ENCODE assay signal across 12 cellular contexts in genomic region chr11:71930556-71931244, GRCh38. TPM values are rescaled to one million over a fixed set of nuclear protein-coding genes. Genes with fewer than 3 reads are reported as not detected.
A peak's percentile ranks its signal among the peaks of the same experiment; 100 is the strongest.
DNase-seq lines count a peak whose midpoint lies in the region; ATAC-seq and TF ChIP-seq lines count a peak whose summit lies in the region.
"Had no signal": no experiment of that assay in that cellular context is flagged by ENCODE, and none has a peak within 500 bp of the region (broad histone marks: within the 10 kb centered on the region; RNA-seq: fewer than 3 reads in every experiment).

No MANE protein-coding gene starts in this region.

- BruUV-seq in Panc1 (replicated peaks; lab: Mats Ljungman, UMichigan), result TSS peak; percentile 54

- DNase-seq in activated T-cell treated with anti-CD3 and anti-CD28 coated beads, Interleukin-2, amount 50 U/mL, for 24 hours, result no peak
- DNase-seq in activated T-cell treated with anti-CD3 and anti-CD28 coated beads, Interleukin-2, amount 50 U/mL, for 1 hour, result no peak
- DNase-seq in Panc1 (ENCODE audit: low read depth, low spot score) (no peak), epithelial cell of proximal tubule (ENCODE audit: low read depth) (no peak), NCI-H2081 treated with DMSO at 0.1 percent for 48 hours (lab: John Stamatoyannopoulos, UW) (no peak)
- no peak for DNase-seq in stimulated activated effector memory CD8-positive, alpha-beta T cell treated with anti-CD3 and anti-CD28 coated beads, Interleukin-12 subunit alpha, Interleukin-12 subunit beta, amount 100 ng/mL, for 72 hours (ENCODE audit: low spot score in 2 of 2)
- DNase-seq: NCI-H446 had no signal

- H3K9me3 ChIP-seq in Panc1 (ENCODE audit: control insufficient read depth, insufficient read depth, low read depth, low read length), result no peaks in the 10 kb centered on the region
- H3K9me3 ChIP-seq: vagina had no signal

- peak overlapping the region; percentile 99 for H3K27ac Mint-ChIP-seq in activated T-cell treated with anti-CD3 and anti-CD28 coated beads, Interleukin-2, amount 50 U/mL, for 24 hours
- H3K27ac Mint-ChIP-seq in stimulated activated effector memory CD8-positive, alpha-beta T cell treated with anti-CD3 and anti-CD28 coated beads, Interleukin-12 subunit alpha, Interleukin-12 subunit beta, amount 100 ng/mL, for 72 hours, result peak overlapping the region; percentile 100

- peaks cover 45% of the 10 kb centered on the region for H3K36me3 Mint-ChIP-seq in activated T-cell treated with anti-CD3 and anti-CD28 coated beads, Interleukin-2, amount 50 U/mL, for 24 hours (ENCODE audit: low read depth)
- H3K36me3 Mint-ChIP-seq in stimulated activated effector memory CD8-positive, alpha-beta T cell treated with anti-CD3 and anti-CD28 coated beads, Interleukin-12 subunit alpha, Interleukin-12 subunit beta, amount 100 ng/mL, for 72 hours, result peaks cover 34% of the 10 kb centered on the region

- H3K27me3 Mint-ChIP-seq in activated T-cell treated with anti-CD3 and anti-CD28 coated beads, Interleukin-2, amount 50 U/mL, for 24 hours, result no peaks in the 10 kb centered on the region

- no peak overlapping the region for H3K27ac ChIP-seq in Panc1 (ENCODE audit: low read length)
- H3K27ac ChIP-seq: vagina had no signal

- H3K4me3 ChIP-seq in Panc1 (ENCODE audit: low read depth in 2 of 2, low read length in 2 of 2), result peak overlapping the region in 1 of 2 experiments; percentile 90; a peak in 1 of 4 replicates
- H3K4me3 ChIP-seq in epithelial cell of proximal tubule (ENCODE audit: low read depth, low read length), result peak overlapping the region; percentile 73

- intact Hi-C loops in Panc1 (cut with micrococcal nuclease; ENCODE audit: unreplicated experiment), result no loop called here

- CTCF ChIA-PET in Panc1 (lab: Charles Lee), result interaction anchor here (0.6 to 1.1 kb wide), 2 partner anchors 47 to 51 kb away, joined by 3 to 5 read pairs; no protein-coding TSS in a partner anchor

- POLR2A ChIA-PET in Panc1 (lab: Charles Lee), result no interaction called here

- H3K36me3 ChIP-seq in Panc1 (ENCODE audit: control insufficient read depth, insufficient read depth, low read length), result no peaks in the 10 kb centered on the region; the same call in 1 of the 2 replicates

- ATAC-seq in Panc1 (no peak), HG03442 (IDR thresholded peaks at IDR 0.05; ENCODE audit: unreplicated experiment) (no peak), GM18870 (IDR thresholded peaks at IDR 0.05; ENCODE audit: unreplicated experiment) (no peak)
- no peak for ATAC-seq in stimulated activated effector memory CD8-positive, alpha-beta T cell treated with anti-CD3 and anti-CD28 coated beads, Interleukin-12 subunit alpha, Interleukin-12 subunit beta, amount 100 ng/mL, for 72 hours

- peaks cover 65% of the 10 kb centered on the region for H3K4me1 Mint-ChIP-seq in activated T-cell treated with anti-CD3 and anti-CD28 coated beads, Interleukin-2, amount 50 U/mL, for 24 hours (ENCODE audit: low read depth)
- H3K4me1 Mint-ChIP-seq in stimulated activated effector memory CD8-positive, alpha-beta T cell treated with anti-CD3 and anti-CD28 coated beads, Interleukin-12 subunit alpha, Interleukin-12 subunit beta, amount 100 ng/mL, for 72 hours, result peaks cover 66% of the 10 kb centered on the region

- peaks cover 26% of the 10 kb centered on the region for H3K4me1 ChIP-seq in Panc1 (ENCODE audit: control insufficient read depth, insufficient read depth, low read length)

- H3K27me3 ChIP-seq in Panc1 (ENCODE audit: control insufficient read depth, insufficient read depth, low read length), result no peaks in the 10 kb centered on the region
- H3K27me3 ChIP-seq: vagina had no signal

- no peaks in the 10 kb centered on the region for H3K9me3 Mint-ChIP-seq in activated T-cell treated with anti-CD3 and anti-CD28 coated beads, Interleukin-2, amount 50 U/mL, for 24 hours
- H3K9me3 Mint-ChIP-seq in stimulated activated effector memory CD8-positive, alpha-beta T cell treated with anti-CD3 and anti-CD28 coated beads, Interleukin-12 subunit alpha, Interleukin-12 subunit beta, amount 100 ng/mL, for 72 hours, result no peaks in the 10 kb centered on the region

- TF ChIP-seq CTCF in Panc1 (IDR thresholded peaks at IDR 0.05) (no peak), epithelial cell of proximal tubule (conservative IDR thresholded peaks at IDR 0.05; ENCODE audit: low read depth, low read length) (no peak)

- in situ Hi-C loops in Panc1 (cut with HindIII; ENCODE audit: low pct_unique_long_range_greater_than_20kb, low sequenced_read_pairs), result no loop called here

- peak overlapping the region; percentile 97 for H3K4me3 Mint-ChIP-seq in activated T-cell treated with anti-CD3 and anti-CD28 coated beads, Interleukin-2, amount 50 U/mL, for 24 hours
- H3K4me3 Mint-ChIP-seq in stimulated activated effector memory CD8-positive, alpha-beta T cell treated with anti-CD3 and anti-CD28 coated beads, Interleukin-12 subunit alpha, Interleukin-12 subunit beta, amount 100 ng/mL, for 72 hours, result peak overlapping the region; percentile 99

RNA-seq across cellular contexts. Expression of gene RNF121, which starts 1.9 kb away (rescaled TPM):
- 69.6 TPM for total RNA-seq in Panc1 (2021; ENCODE audit: unreplicated experiment)
- 62.4 TPM for polyA plus RNA-seq in Panc1 (2012; ENCODE audit: insufficient read length)
- total RNA-seq in epithelial cell of proximal tubule, result 9.3 and 28.6 TPM in 2 replicates

RNA-seq across cellular contexts. Expression of gene XNDC1N, which starts 2.3 kb away (rescaled TPM):
- total RNA-seq in Panc1 (2021; ENCODE audit: unreplicated experiment), result 11.5 TPM
- 3.2 TPM for polyA plus RNA-seq in Panc1 (2012; ENCODE audit: insufficient read length)
- total RNA-seq in epithelial cell of proximal tubule, result 3.6 and 10.6 TPM in 2 replicates

RNA-seq across cellular contexts. Expression of gene DEFB131B, which starts 52.4 kb away (rescaled TPM):
- not detected for total RNA-seq in Panc1 (2021; ENCODE audit: unreplicated experiment)
- not detected for polyA plus RNA-seq in Panc1 (2012; ENCODE audit: insufficient read length)
- not detected in 2 replicates for total RNA-seq in epithelial cell of proximal tubule
- total RNA-seq: dermis microvascular lymphatic vessel endothelial cell, SK-MEL-5, vagina had no signal
